Comparison of ENCODE assay signal across 24 cellular contexts in the genomic region with DNA sequence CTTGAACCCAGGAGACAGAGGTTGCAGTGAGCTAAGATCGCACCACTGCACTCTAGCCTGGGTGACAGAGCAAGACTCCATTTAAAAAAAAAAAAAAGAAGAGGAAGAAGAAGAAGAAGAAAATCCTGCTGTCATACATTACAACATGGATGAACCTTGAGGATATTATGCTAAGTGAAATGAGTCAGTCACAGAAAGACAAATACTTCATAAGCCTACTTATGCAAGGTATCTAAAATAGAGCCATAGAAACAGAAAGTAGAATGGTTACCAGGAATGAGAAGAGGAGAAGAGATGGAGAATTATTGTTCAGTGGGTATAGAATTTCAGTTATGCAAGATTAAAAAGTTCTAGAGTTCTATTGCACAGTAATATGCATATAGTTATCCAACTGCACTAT.
"Had no signal": no experiment of that assay in that cellular context is flagged by ENCODE, and none has a peak within 500 bp of the region (broad histone marks: within the 10 kb centered on the region; RNA-seq: fewer than 3 reads in every experiment).

No MANE protein-coding gene starts in this region.

- DNase-seq: hippocampal formation; kidney glomerular epithelial cell; left colon; left ventricle myocardium inferior; midbrain; mucosa of descending colon; naive thymus-derived CD4-positive, alpha-beta T cell; ovary; right lobe of liver; stimulated activated CD4-positive, alpha-beta T cell treated with anti-CD3 and anti-CD28 coated beads, Interleukin-1b, Interleukin-23, amount 100 ng/mL, for 48 hours; stimulated activated CD4-positive, alpha-beta T cell treated with anti-CD3 and anti-CD28 coated beads, Interleukin-4, amount 100 ng/mL, for 1 hour; stimulated activated naive B cell treated with anti-CD40 and anti-IgM and Interleukin-4, amounts not matched to agents 10 μg/mL and 1 μg/mL and 100 μg/mL, for 72 hours; stimulated activated naive CD8-positive, alpha-beta T cell treated with anti-CD3 and anti-CD28 coated beads, Interleukin-15, Interleukin-2, amounts not matched to agents 100 U/mL and 50 U/mL, for 24 hours; stomach; testis; thyroid gland; transverse colon; upper lobe of left lung had no signal

- H3K4me3 ChIP-seq: left ventricle myocardium inferior, lung, mucosa of descending colon, ovary, right atrium auricular region, right lobe of liver, smooth muscle cell, stomach, testis, thyroid gland, transverse colon, upper lobe of left lung, vagina had no signal

- H3K4me2 ChIP-seq: smooth muscle cell had no signal

- H3K9me3 ChIP-seq: left ventricle myocardium inferior, mucosa of descending colon, ovary, right atrium auricular region, right lobe of liver, stomach, testis, thyroid gland, transverse colon, upper lobe of left lung, vagina had no signal

- H3K4me1 ChIP-seq: left ventricle myocardium inferior, right atrium auricular region, right lobe of liver, stomach, testis, thyroid gland, upper lobe of left lung, vagina had no signal

- H3K27ac ChIP-seq: left ventricle myocardium inferior, ovary, right atrium auricular region, right lobe of liver, stomach, testis, thyroid gland, transverse colon, upper lobe of left lung, vagina had no signal

- H3K27me3 ChIP-seq: ovary, right atrium auricular region, right lobe of liver, stomach, testis, thyroid gland, transverse colon, upper lobe of left lung, vagina had no signal

- H3K36me3 ChIP-seq: left ventricle myocardium inferior, ovary, right atrium auricular region, right lobe of liver, stomach, thyroid gland, transverse colon, upper lobe of left lung, vagina had no signal

- ATAC-seq: left colon; mucosa of descending colon; naive thymus-derived CD4-positive, alpha-beta T cell; natural killer cell treated with Interleukin-12 subunit alpha and Interleukin-12 subunit beta and Interleukin-15 and Interleukin-18, amount 100 ng/mL, for 72 hours; right lobe of liver; stimulated activated naive B cell treated with anti-CD40 and anti-IgM and Interleukin-4, amounts not matched to agents 10 μg/mL and 1 μg/mL and 100 μg/mL, for 72 hours; stimulated activated naive CD8-positive, alpha-beta T cell treated with anti-CD3 and anti-CD28 coated beads, Interleukin-15, Interleukin-2, amounts not matched to agents 100 U/mL and 50 U/mL, for 24 hours had no signal

- FAIRE-seq: keratinocyte had no signal
